15 cellular contexts compared by ENCODE assay signal in genomic region chr6:85463621-85464259, GRCh38. TPM values are rescaled to one million over a fixed set of nuclear protein-coding genes. Genes with fewer than 3 reads are reported as not detected.
DNase-seq lines count a peak whose midpoint lies in the region; ATAC-seq and TF ChIP-seq lines count a peak whose summit lies in the region.
"Had no signal": no experiment of that assay in that cellular context is flagged by ENCODE, and none has a peak within 500 bp of the region (broad histone marks: within the 10 kb centered on the region; RNA-seq: fewer than 3 reads in every experiment).

No MANE protein-coding gene starts in this region.

- TF ChIP-seq CTCF in CD8-positive, alpha-beta T cell (IDR thresholded peaks at IDR 0.05) = no peak
- no peak for TF ChIP-seq CTCF in ascending aorta (IDR thresholded peaks at IDR 0.05)
- TF ChIP-seq CTCF in esophagus muscularis mucosa (IDR thresholded peaks at IDR 0.05) = no peak

- no peak for DNase-seq in CD8-positive, alpha-beta T cell
- DNase-seq in HT1080 (ENCODE audit: low read depth) (peak; percentile 55), ascending aorta (ENCODE audit: low spot score in 2 of 2) (no peak), naive B cell (no peak), AG20443 (ENCODE audit: low spot score) (no peak), esophagus muscularis mucosa (ENCODE audit: extremely low spot score) (no peak), left colon (no peak)
- DNase-seq: activated gamma-delta T cell; COR-L47; erythroblast; GF-D8; NCI-H1105 treated with DMSO at 0.1 percent for 48 hours; stimulated activated naive B cell treated with anti-CD40 and anti-IgM and Interleukin-4, amounts not matched to agents 10 μg/mL and 1 μg/mL and 100 μg/mL, for 72 hours had no signal

- no peaks in the 10 kb centered on the region for H3K36me3 ChIP-seq in CD8-positive, alpha-beta T cell (ENCODE audit: insufficient read depth, low read length)
- H3K36me3 ChIP-seq in ascending aorta (no peaks in the 10 kb centered on the region), esophagus muscularis mucosa (peaks cover 0 to 9% (median 0%) of the 10 kb centered on the region in 4 donors)

- H3K4me1 Mint-ChIP-seq in CD8-positive, alpha-beta T cell (ENCODE audit: low read depth) = peaks cover 87% of the 10 kb centered on the region
- H3K4me1 Mint-ChIP-seq in naive B cell = peaks cover 43 to 71% (median 71%) of the 10 kb centered on the region in 3 donors

- no peaks in the 10 kb centered on the region for H3K9me3 ChIP-seq in CD8-positive, alpha-beta T cell (ENCODE audit: low read length)
- H3K9me3 ChIP-seq in ascending aorta = no peaks in the 10 kb centered on the region
- H3K9me3 ChIP-seq in esophagus muscularis mucosa = no peaks in the 10 kb centered on the region

- peak overlapping the region; percentile 92 for H3K27ac Mint-ChIP-seq in CD8-positive, alpha-beta T cell
- peak overlapping the region in 5 of 6 donors; percentile 1 to 88 (median 33) for H3K27ac Mint-ChIP-seq in naive B cell

- CTCF ChIA-PET in CD8-positive, alpha-beta T cell (lab: Charles Lee) = interaction anchor here (1.2 to 8.3 kb wide), 6 partner anchors 9 to 109 kb away, joined by 3 to 74 read pairs (median 11); partner anchors contain the start of gene NT5E

- H3K4me1 ChIP-seq in CD8-positive, alpha-beta T cell (ENCODE audit: insufficient read depth, low read length) = peaks cover 79% of the 10 kb centered on the region
- H3K4me1 ChIP-seq in ascending aorta = peaks cover 18 to 74% of the 10 kb centered on the region in 2 donors
- peaks cover 21 to 57% (median 45%) of the 10 kb centered on the region in 4 donors for H3K4me1 ChIP-seq in esophagus muscularis mucosa

- no peak overlapping the region for H3K4me3 ChIP-seq in CD8-positive, alpha-beta T cell (ENCODE audit: low read depth, low read length)
- H3K4me3 ChIP-seq in ascending aorta (no peak overlapping the region), esophagus muscularis mucosa (no peak overlapping the region)

- no peak for TF ChIP-seq POLR2A in esophagus muscularis mucosa (IDR thresholded peaks at IDR 0.05; ENCODE audit: low read depth)

- POLR2A ChIA-PET in CD8-positive, alpha-beta T cell (lab: Charles Lee) = interaction anchor here (0.8 to 4.5 kb wide), 4 partner anchors 9 to 91 kb away, joined by 3 to 69 read pairs (median 6); partner anchors contain the start of gene NT5E

- 86% methylated on average over 4 of the region's 4 CpGs for WGBS in esophagus muscularis mucosa

- H3K9me3 Mint-ChIP-seq in CD8-positive, alpha-beta T cell = no peaks in the 10 kb centered on the region
- peaks cover 0 to 1% (median 0%) of the 10 kb centered on the region in 7 donors for H3K9me3 Mint-ChIP-seq in naive B cell
- H3K9me3 Mint-ChIP-seq: central memory CD8-positive, alpha-beta T cell; natural killer cell treated with Interleukin-12 subunit alpha and Interleukin-12 subunit beta and Interleukin-15 and Interleukin-18, amount 100 ng/mL, for 72 hours; stimulated activated naive B cell treated with anti-CD40 and anti-IgM and Interleukin-4, amounts not matched to agents 10 μg/mL and 1 μg/mL and 100 μg/mL, for 72 hours had no signal

- ATAC-seq in CD8-positive, alpha-beta T cell = no peak
- ATAC-seq in naive B cell (ENCODE audit: low read depth in 2 of 2) (no peak), left colon (no peak)
- ATAC-seq: natural killer cell treated with Interleukin-12 subunit alpha and Interleukin-12 subunit beta and Interleukin-15 and Interleukin-18, amount 100 ng/mL, for 72 hours had no signal

- H3K27me3 ChIP-seq in CD8-positive, alpha-beta T cell (ENCODE audit: insufficient read depth, low read length) = no peaks in the 10 kb centered on the region
- no peaks in the 10 kb centered on the region for H3K27me3 ChIP-seq in ascending aorta
- no peaks in the 10 kb centered on the region for H3K27me3 ChIP-seq in esophagus muscularis mucosa

- H3K27me3 Mint-ChIP-seq in CD8-positive, alpha-beta T cell (ENCODE audit: low read depth) = no peaks in the 10 kb centered on the region
- no peaks in the 10 kb centered on the region for H3K27me3 Mint-ChIP-seq in naive B cell
- H3K27me3 Mint-ChIP-seq: central memory CD8-positive, alpha-beta T cell; stimulated activated naive B cell treated with anti-CD40 and anti-IgM and Interleukin-4, amounts not matched to agents 10 μg/mL and 1 μg/mL and 100 μg/mL, for 72 hours had no signal

- H3K4me3 Mint-ChIP-seq in CD8-positive, alpha-beta T cell = peak overlapping the region; percentile 8
- peak overlapping the region in 2 of 8 donors; percentile 45 to 63 for H3K4me3 Mint-ChIP-seq in naive B cell
- H3K4me3 Mint-ChIP-seq: central memory CD8-positive, alpha-beta T cell had no signal

- H3K27ac ChIP-seq in CD8-positive, alpha-beta T cell (ENCODE audit: low read depth, low read length) = no peak overlapping the region
- H3K27ac ChIP-seq in ascending aorta = peak overlapping the region; percentile 90 to 93
- no peak overlapping the region for H3K27ac ChIP-seq in esophagus muscularis mucosa (replicated peaks in 1 of 4)

- intact Hi-C loops in CD8-positive, alpha-beta T cell (cut with DNase I, micrococcal nuclease) = loop anchor here in 1 of 2 experiments (5.0 kb wide), 1 partner anchor 129 kb away; the partner anchor contains the start of gene SNX14
- intact Hi-C loops in ascending aorta (cut with DNase I) (loop anchor here (1.0 to 10.0 kb wide), 4 partner anchors 13 to 1039 kb away; partner anchors contain the start of gene NT5E), esophagus muscularis mucosa (cut with DNase I) (no loop called here), left colon (cut with DNase I, micrococcal nuclease) (no loop called here)

- TF ChIP-seq EP300 in esophagus muscularis mucosa (IDR thresholded peaks at IDR 0.05) = no peak

- H3K36me3 Mint-ChIP-seq in CD8-positive, alpha-beta T cell = peaks cover 17% of the 10 kb centered on the region
- no peaks in the 10 kb centered on the region for H3K36me3 Mint-ChIP-seq in naive B cell
- H3K36me3 Mint-ChIP-seq: natural killer cell treated with Interleukin-12 subunit alpha and Interleukin-12 subunit beta and Interleukin-15 and Interleukin-18, amount 100 ng/mL, for 72 hours had no signal

RNA-seq across cellular contexts. Expression of gene NT5E, which starts 13.9 kb away (rescaled TPM):
- 10 to 100 TPM; 12.7 to 13.0 TPM for total RNA-seq in CD8-positive, alpha-beta T cell
- 0.47 and 1.3 TPM in 2 replicates for total RNA-seq in HT1080 (2014; rRNA removed; shearing (Covaris generic))
- polyA plus RNA-seq in HT1080 (2015; cell fraction: cytosol; rRNA removed) = 0.26 and 0.29 TPM in 2 replicates
- 0.99 and 1.3 TPM in 2 replicates for polyA plus RNA-seq in HT1080 (2015; cell fraction: nucleus; rRNA removed)
- total RNA-seq in ascending aorta (143 TPM), esophagus muscularis mucosa (10 to 100 TPM; 10.4 to 29.7 (median 18.9) TPM), left colon (10 to 100 TPM; 47.8 to 49.8 TPM)
- polyA plus RNA-seq in naive B cell (ENCODE audit: low read depth in 6 of 6) = 100 to 1,000 TPM in 5 of 6 donors, 10 to 100 TPM in 1; 97.8 to 211 (median 131) TPM

Comparison
In these comparisons a context has a peak if more than half of its experiments do, and no peak if none do; other contexts are left out.
1. H3K27ac ChIP-seq: peak in ascending aorta (2 of 2); none in CD8-positive, alpha-beta T cell (single experiment) and esophagus muscularis mucosa (0 of 4).